25 cellular contexts compared by ENCODE assay signal in genomic region chr5:157505496-157505895, GRCh38. TPM values are rescaled to one million over a fixed set of nuclear protein-coding genes. Genes with fewer than 3 reads are reported as not detected.
DNase-seq lines count a peak whose midpoint lies in the region; ATAC-seq and TF ChIP-seq lines count a peak whose summit lies in the region.
"Had no signal": no experiment of that assay in that cellular context is flagged by ENCODE, and none has a peak within 500 bp of the region (broad histone marks: within the 10 kb centered on the region; RNA-seq: fewer than 3 reads in every experiment).

No MANE protein-coding gene starts in this region.

- no peak overlapping the region for H3K4me2 ChIP-seq in PC-9
- H3K4me2 ChIP-seq: KMS-11 had no signal

- peaks cover 50% of the 10 kb centered on the region for H3K4me1 ChIP-seq in SJCRH30
- peaks cover 4% of the 10 kb centered on the region for H3K4me1 ChIP-seq in thymus (ENCODE audit: control insufficient read depth, insufficient read depth, low read length)
- peaks cover 6% of the 10 kb centered on the region; the same call in 1 of the 2 replicates for H3K4me1 ChIP-seq in PC-9 (replicated peaks; ENCODE audit: insufficient read depth)
- no peaks in the 10 kb centered on the region for H3K4me1 ChIP-seq in gastrocnemius medialis
- H3K4me1 ChIP-seq: pancreas had no signal

- H3K4me3 ChIP-seq in SJCRH30 (no peak overlapping the region), thymus (ENCODE audit: low read length) (no peak overlapping the region), PC-9 (no peak overlapping the region), gastrocnemius medialis (no peak overlapping the region)
- H3K4me3 ChIP-seq: colonic mucosa, pancreas had no signal

- ATAC-seq in gastrocnemius medialis = no peak
- ATAC-seq: activated naive CD4-positive, alpha-beta T cell treated with anti-CD3 and anti-CD28 coated beads, Interleukin-2, amount 50 U/mL, for 72 hours; effector memory CD8-positive, alpha-beta T cell; HCT116; pancreas had no signal

- no peak for TF ChIP-seq POLR2A in gastrocnemius medialis (IDR thresholded peaks at IDR 0.05)

- no peaks in the 10 kb centered on the region for H4K20me1 ChIP-seq in PC-9 (ENCODE audit: insufficient read depth)

- H3F3A ChIP-seq in PC-9 (ENCODE audit: insufficient read depth, low read depth) = no peaks in the 10 kb centered on the region

- intact Hi-C loops in activated CD4-positive, alpha-beta memory T cell treated with anti-CD3 and anti-CD28 coated beads for 36 hours (cut with micrococcal nuclease) = no loop called here
- intact Hi-C loops in PC-9 (cut with micrococcal nuclease; ENCODE audit: unreplicated experiment) (no loop called here), gastrocnemius medialis (cut with DNase I; ENCODE audit: low total_unique reads) (no loop called here)

- DNase-seq in activated CD4-positive, alpha-beta memory T cell treated with anti-CD3 and anti-CD28 coated beads, Interleukin-2, amount 10 ng/mL, durations not matched to agents 7 days and 5 days = no peak
- DNase-seq in activated CD4-positive, alpha-beta memory T cell treated with anti-CD3 and anti-CD28 coated beads for 36 hours = no peak
- DNase-seq in SJCRH30 (no peak), myocyte (ENCODE audit: low read depth) (peak; percentile 68), PC-9 (no peak), gastrocnemius medialis (no peak), UCSD-AML1 (lab: John Stamatoyannopoulos, UW; ENCODE audit: unreplicated experiment) (no peak)
- DNase-seq: colonic mucosa; DMS153; effector memory CD8-positive, alpha-beta T cell; erythroblast; head of caudate nucleus; NCI-H1436; NCI-H345; NCI-H748 treated with DMSO at 0.1 percent for 48 hours; pancreas; retina; stimulated activated CD4-positive, alpha-beta T cell treated with anti-CD3 and anti-CD28 coated beads, Interleukin-12 subunit alpha, Interleukin-12 subunit beta, amount 100 ng/mL, for 4 hours; stimulated activated CD4-positive, alpha-beta T cell treated with anti-CD3 and anti-CD28 coated beads, Interleukin-4, amount 100 ng/mL, for 1 hour had no signal

- POLR2A ChIA-PET in activated CD4-positive, alpha-beta memory T cell treated with anti-CD3 and anti-CD28 coated beads, Interleukin-2, amount 10 ng/mL, durations not matched to agents 7 days and 5 days (lab: Charles Lee) = interaction anchor here (0.7 to 1.1 kb wide), 2 partner anchors 29 to 30 kb away, joined by 3 read pairs; no protein-coding TSS in a partner anchor
- POLR2A ChIA-PET in activated CD4-positive, alpha-beta memory T cell treated with anti-CD3 and anti-CD28 coated beads for 36 hours (lab: Charles Lee) = no interaction called here
- POLR2A ChIA-PET in PC-9 (lab: Charles Lee; ENCODE audit: unreplicated experiment) = interaction anchor here (0.7 kb wide), 1 partner anchor 115 kb away, joined by 10 read pairs; no protein-coding TSS in a partner anchor

- peak overlapping the region; percentile 48 for H3K27ac Mint-ChIP-seq in activated CD4-positive, alpha-beta memory T cell treated with anti-CD3 and anti-CD28 coated beads, Interleukin-2, amount 10 ng/mL, durations not matched to agents 7 days and 5 days
- no peak overlapping the region for H3K27ac Mint-ChIP-seq in activated CD4-positive, alpha-beta memory T cell treated with anti-CD3 and anti-CD28 coated beads for 36 hours

- WGBS in thymus = 98% methylated on average over 6 of the region's 6 CpGs

- no peak overlapping the region for H2AFZ ChIP-seq in PC-9

- H3K27me3 Mint-ChIP-seq in activated CD4-positive, alpha-beta memory T cell treated with anti-CD3 and anti-CD28 coated beads, Interleukin-2, amount 10 ng/mL, durations not matched to agents 7 days and 5 days = no peaks in the 10 kb centered on the region
- H3K27me3 Mint-ChIP-seq in activated CD4-positive, alpha-beta memory T cell treated with anti-CD3 and anti-CD28 coated beads for 36 hours = no peaks in the 10 kb centered on the region
- H3K27me3 Mint-ChIP-seq: effector memory CD8-positive, alpha-beta T cell had no signal

- in situ Hi-C loops in gastrocnemius medialis (cut with MboI; ENCODE audit: low sequenced_read_pairs in 4 of 4) = no loop called here

- TF ChIP-seq CTCF in PC-9 (conservative IDR thresholded peaks at IDR 0.05) (no peak), gastrocnemius medialis (IDR thresholded peaks at IDR 0.05 in 4 of 5, conservative IDR thresholded peaks at IDR 0.05 in 1 of 5) (no peak)

- H3K36me3 Mint-ChIP-seq in activated CD4-positive, alpha-beta memory T cell treated with anti-CD3 and anti-CD28 coated beads, Interleukin-2, amount 10 ng/mL, durations not matched to agents 7 days and 5 days (ENCODE audit: low read depth) = peaks cover 94% of the 10 kb centered on the region
- H3K36me3 Mint-ChIP-seq in activated CD4-positive, alpha-beta memory T cell treated with anti-CD3 and anti-CD28 coated beads for 36 hours = peaks cover 83% of the 10 kb centered on the region

- no TSS peak for BruUV-seq in PC-9 (replicated peaks; lab: Mats Ljungman, UMichigan)

- H3K9me3 ChIP-seq in SJCRH30 (replicated peaks) (no peaks in the 10 kb centered on the region), thymus (ENCODE audit: control insufficient read depth) (no peaks in the 10 kb centered on the region), PC-9 (ENCODE audit: insufficient read depth, low read depth) (no peaks in the 10 kb centered on the region), gastrocnemius medialis (no peaks in the 10 kb centered on the region)
- H3K9me3 ChIP-seq: colonic mucosa, pancreas had no signal

- H3K4me3 Mint-ChIP-seq in activated CD4-positive, alpha-beta memory T cell treated with anti-CD3 and anti-CD28 coated beads, Interleukin-2, amount 10 ng/mL, durations not matched to agents 7 days and 5 days = no peak overlapping the region
- no peak overlapping the region for H3K4me3 Mint-ChIP-seq in activated CD4-positive, alpha-beta memory T cell treated with anti-CD3 and anti-CD28 coated beads for 36 hours
- H3K4me3 Mint-ChIP-seq: effector memory CD8-positive, alpha-beta T cell had no signal

- no peaks in the 10 kb centered on the region for H3K9me3 Mint-ChIP-seq in activated CD4-positive, alpha-beta memory T cell treated with anti-CD3 and anti-CD28 coated beads, Interleukin-2, amount 10 ng/mL, durations not matched to agents 7 days and 5 days
- no peaks in the 10 kb centered on the region for H3K9me3 Mint-ChIP-seq in activated CD4-positive, alpha-beta memory T cell treated with anti-CD3 and anti-CD28 coated beads for 36 hours
- H3K9me3 Mint-ChIP-seq: activated naive CD4-positive, alpha-beta T cell treated with anti-CD3 and anti-CD28 coated beads, Interleukin-2, amount 50 U/mL, for 72 hours; effector memory CD8-positive, alpha-beta T cell had no signal

- CTCF ChIA-PET in activated CD4-positive, alpha-beta memory T cell treated with anti-CD3 and anti-CD28 coated beads, Interleukin-2, amount 10 ng/mL, durations not matched to agents 7 days and 5 days (lab: Charles Lee) = no interaction called here
- CTCF ChIA-PET in activated CD4-positive, alpha-beta memory T cell treated with anti-CD3 and anti-CD28 coated beads for 36 hours (lab: Charles Lee) = no interaction called here
- CTCF ChIA-PET in PC-9 (lab: Charles Lee) = no interaction called here

- H3K9me2 ChIP-seq in PC-9 (ENCODE audit: insufficient read depth) = no peaks in the 10 kb centered on the region

- peaks cover 49% of the 10 kb centered on the region for H3K36me3 ChIP-seq in SJCRH30
- H3K36me3 ChIP-seq in thymus (ENCODE audit: control insufficient read depth, insufficient read depth) = no peaks in the 10 kb centered on the region
- H3K36me3 ChIP-seq in PC-9 (ENCODE audit: low read depth) = no peaks in the 10 kb centered on the region
- H3K36me3 ChIP-seq in gastrocnemius medialis = peaks cover 0 to 9% of the 10 kb centered on the region in 2 donors
- H3K36me3 ChIP-seq: colonic mucosa, pancreas had no signal

- H3K27ac ChIP-seq in SJCRH30 (peak overlapping the region; percentile 80), thymus (ENCODE audit: low read depth) (peak overlapping the region; percentile 37), PC-9 (no peak overlapping the region), gastrocnemius medialis (no peak overlapping the region)
- H3K27ac ChIP-seq: colonic mucosa, KMS-11, pancreas, RWPE1 had no signal

- H3K79me2 ChIP-seq in PC-9 (ENCODE audit: low read depth) = no peaks in the 10 kb centered on the region

- H3K27me3 ChIP-seq in SJCRH30 = no peaks in the 10 kb centered on the region
- H3K27me3 ChIP-seq in thymus (ENCODE audit: control insufficient read depth, insufficient read depth) = no peaks in the 10 kb centered on the region
- no peaks in the 10 kb centered on the region for H3K27me3 ChIP-seq in PC-9 (ENCODE audit: insufficient read depth, low read depth)
- H3K27me3 ChIP-seq in gastrocnemius medialis = no peaks in the 10 kb centered on the region
- H3K27me3 ChIP-seq: colonic mucosa, pancreas had no signal

- peaks cover 67% of the 10 kb centered on the region for H3K4me1 Mint-ChIP-seq in activated CD4-positive, alpha-beta memory T cell treated with anti-CD3 and anti-CD28 coated beads, Interleukin-2, amount 10 ng/mL, durations not matched to agents 7 days and 5 days
- peaks cover 33% of the 10 kb centered on the region for H3K4me1 Mint-ChIP-seq in activated CD4-positive, alpha-beta memory T cell treated with anti-CD3 and anti-CD28 coated beads for 36 hours (ENCODE audit: low read depth)

RNA-seq across cellular contexts. Expression of gene NIPAL4, which starts 45.5 kb away (rescaled TPM):
- total RNA-seq in activated CD4-positive, alpha-beta memory T cell treated with anti-CD3 and anti-CD28 coated beads, Interleukin-2, amount 10 ng/mL, durations not matched to agents 7 days and 5 days = under 1 TPM; 0.05 to 0.10 TPM
- total RNA-seq in activated CD4-positive, alpha-beta memory T cell treated with anti-CD3 and anti-CD28 coated beads for 36 hours = 1 to 10 TPM; 2.5 to 2.9 TPM
- not detected in 2 replicates for total RNA-seq in SJCRH30 (2014; rRNA removed; shearing (Covaris generic))
- total RNA-seq in myocyte = 0.10 TPM in 1 of 2 replicates, not detected in the other
- polyA plus RNA-seq in myocyte (2012) = 0.16 TPM
- polyA plus RNA-seq in thymus = 6.1 TPM
- total RNA-seq in PC-9 (2021) = 0.24 TPM in 1 of 2 replicates, not detected in the other
- total RNA-seq in gastrocnemius medialis = 1 to 10 TPM in 1 of 4 donors, not detected in 3; 1.5 TPM
- total RNA-seq: pancreas had no signal
- polyA plus RNA-seq: neural cell had no signal

Comparison
In these comparisons a context has a peak if more than half of its experiments do, and no peak if none do; other contexts are left out.
1. H3K27ac ChIP-seq: peak in SJCRH30 (single experiment) and thymus (single experiment); none in PC-9 (single experiment) and gastrocnemius medialis (0 of 4).